In genomic region chr20:20802328-20802727, GRCh38 we compare ENCODE assay signal across 23 cellular contexts.
"Had no signal": no experiment of that assay in that cellular context is flagged by ENCODE, and none has a peak within 500 bp of the region (broad histone marks: within the 10 kb centered on the region; RNA-seq: fewer than 3 reads in every experiment).

No MANE protein-coding gene starts in this region.

- H3K36me3 ChIP-seq: gastrocnemius medialis, heart right ventricle, left lung, tibial artery, vagina had no signal

- H3K9me3 ChIP-seq: gastrocnemius medialis, heart right ventricle, left lung, tibial artery, vagina had no signal

- H3K9me3 Mint-ChIP-seq: activated CD8-positive, alpha-beta T cell treated with anti-CD3 and anti-CD28 coated beads for 36 hours; activated naive CD4-positive, alpha-beta T cell treated with anti-CD3 and anti-CD28 coated beads, Interleukin-2, amount 50 U/mL, for 72 hours; activated T-cell treated with anti-CD3 and anti-CD28 coated beads, Interleukin-2, amount 50 U/mL, for 4 hours; central memory CD8-positive, alpha-beta T cell; memory B cell; natural killer cell had no signal

- H3K27ac Mint-ChIP-seq: activated CD8-positive, alpha-beta T cell treated with anti-CD3 and anti-CD28 coated beads for 36 hours; activated naive CD4-positive, alpha-beta T cell treated with anti-CD3 and anti-CD28 coated beads, Interleukin-2, amount 50 U/mL, for 72 hours; brain; memory B cell; natural killer cell; WTC11 had no signal

- ATAC-seq: activated CD8-positive, alpha-beta T cell treated with anti-CD3 and anti-CD28 coated beads for 36 hours; activated naive CD4-positive, alpha-beta T cell treated with anti-CD3 and anti-CD28 coated beads, Interleukin-2, amount 50 U/mL, for 72 hours; activated T-cell treated with anti-CD3 and anti-CD28 coated beads, Interleukin-2, amount 50 U/mL, for 4 hours; left lung; natural killer cell; WTC11 had no signal

- H3K4me3 Mint-ChIP-seq: activated CD8-positive, alpha-beta T cell treated with anti-CD3 and anti-CD28 coated beads for 36 hours; activated T-cell treated with anti-CD3 and anti-CD28 coated beads, Interleukin-2, amount 50 U/mL, for 4 hours; brain; central memory CD8-positive, alpha-beta T cell; memory B cell; natural killer cell; WTC11 had no signal

- H3K4me1 ChIP-seq: left lung, tibial artery, vagina had no signal

- H3K4me1 Mint-ChIP-seq: central memory CD8-positive, alpha-beta T cell; memory B cell; natural killer cell had no signal

- H3K27me3 Mint-ChIP-seq: memory B cell had no signal

- H3K27me3 ChIP-seq: gastrocnemius medialis, heart right ventricle, left lung, tibial artery, vagina had no signal

- H3K4me3 ChIP-seq: coronary artery, gastrocnemius medialis, heart right ventricle, left lung, tibial artery, vagina had no signal

- H3K27ac ChIP-seq: coronary artery, gastrocnemius medialis, heart right ventricle, left lung, tibial artery, vagina had no signal

- H3K36me3 Mint-ChIP-seq: activated naive CD4-positive, alpha-beta T cell treated with anti-CD3 and anti-CD28 coated beads, Interleukin-2, amount 50 U/mL, for 72 hours; brain; memory B cell; natural killer cell had no signal

- DNase-seq: activated CD4-positive, alpha-beta T cell treated with anti-CD3 and anti-CD28 coated beads for 4 hours; activated CD8-positive, alpha-beta T cell treated with anti-CD3 and anti-CD28 coated beads for 36 hours; activated gamma-delta T cell; activated T-cell treated with anti-CD3 and anti-CD28 coated beads, Interleukin-2, amount 50 U/mL, for 4 hours; amniotic stem cell; effector CD4-positive, alpha-beta T cell; gastrocnemius medialis; left lung; natural killer cell; retina; stimulated activated CD4-positive, alpha-beta T cell treated with anti-CD3 and anti-CD28 coated beads, Interleukin-15, amount 100 ng/mL, for 24 hours; stimulated activated CD4-positive, alpha-beta T cell treated with anti-CD3 and anti-CD28 coated beads, Interleukin-4, amount 100 ng/mL, for 24 hours; stimulated activated naive CD4-positive, alpha-beta T cell; T-helper 2 cell; tibial artery had no signal
